In genomic region chr3:58728723-58729122, GRCh38 we compare ENCODE assay signal across 19 cellular contexts.
"Had no signal": no experiment of that assay in that cellular context is flagged by ENCODE, and none has a peak within 500 bp of the region (broad histone marks: within the 10 kb centered on the region; RNA-seq: fewer than 3 reads in every experiment).

No MANE protein-coding gene starts in this region.

- H3K27me3 Mint-ChIP-seq: IgD-negative memory B cell had no signal

- H3K4me1 Mint-ChIP-seq: IgD-negative memory B cell had no signal

- H3K4me3 Mint-ChIP-seq: IgD-negative memory B cell had no signal

- H3K36me3 Mint-ChIP-seq: IgD-negative memory B cell had no signal

- ATAC-seq: K562 had no signal

- DNase-seq: Kasumi-1, MM.1S, NCI-H1048, NCI-H1105, NCI-H1417, NCI-H1436 treated with DMSO at 0.1 percent for 48 hours, NCI-H1694 treated with DMSO at 0.1 percent for 48 hours, NCI-H1930, NCI-H2081, NCI-H2107, NCI-H2227 treated with DMSO at 0.1 percent for 48 hours, NCI-H524, NCI-H526 treated with DMSO at 0.1 percent for 48 hours, NCI-H774, Right ventricle myocardium superior, RPMI8226, SIG-M5 had no signal

- H3K27ac Mint-ChIP-seq: IgD-negative memory B cell had no signal
